Comparison of ENCODE assay signal across 10 cellular contexts in the genomic region with DNA sequence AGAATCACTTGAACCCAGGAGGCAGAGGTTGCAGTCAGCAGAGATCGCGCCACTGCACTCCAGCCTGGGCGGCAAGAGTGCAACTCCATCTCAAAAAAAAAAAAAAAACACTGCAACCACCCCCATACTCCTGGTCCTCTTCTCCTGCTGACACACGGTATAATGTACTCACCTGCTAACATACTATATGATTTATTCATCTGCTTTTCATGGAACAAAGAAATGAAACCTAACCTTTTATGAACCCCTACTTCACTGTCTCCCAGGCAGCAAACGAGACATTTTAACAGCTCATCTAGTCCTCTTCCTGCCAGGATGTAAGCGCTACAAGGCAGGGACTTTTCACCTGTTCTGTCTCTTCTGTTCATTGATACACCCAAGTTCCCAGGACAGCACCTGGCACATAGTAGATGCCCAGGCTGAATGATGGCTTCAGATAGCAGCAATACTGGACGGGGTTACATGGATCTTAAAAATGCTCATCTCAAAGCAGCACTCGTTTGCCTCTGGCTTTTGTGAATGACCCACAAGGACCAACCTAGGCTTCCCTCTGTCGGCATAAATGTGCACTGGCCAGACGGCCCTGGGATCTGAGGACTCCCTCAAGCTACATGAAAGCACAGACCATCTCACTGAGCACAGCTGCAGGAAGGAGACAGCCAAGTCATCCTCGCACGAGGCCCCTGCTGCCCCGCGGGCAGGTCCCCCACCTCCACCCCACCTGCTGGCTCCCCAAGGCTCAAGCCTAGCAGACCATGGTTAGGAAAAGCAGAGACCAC. TPM values are rescaled to one million over a fixed set of nuclear protein-coding genes. Genes with fewer than 3 reads are reported as not detected.
DNase-seq lines count a peak whose midpoint lies in the region; ATAC-seq and TF ChIP-seq lines count a peak whose summit lies in the region.
"Had no signal": no experiment of that assay in that cellular context is flagged by ENCODE, and none has a peak within 500 bp of the region (broad histone marks: within the 10 kb centered on the region; RNA-seq: fewer than 3 reads in every experiment).

No MANE protein-coding gene starts in this region.

- H3K9me3 ChIP-seq in endodermal cell (ENCODE audit: control insufficient read depth, low read length) = peaks cover 5% of the 10 kb centered on the region

- H3K4me1 Mint-ChIP-seq in endodermal cell = peaks cover 25% of the 10 kb centered on the region
- peaks cover 21% of the 10 kb centered on the region for H3K4me1 Mint-ChIP-seq in neural crest cell

- no peaks in the 10 kb centered on the region for H3K9me3 Mint-ChIP-seq in endodermal cell
- H3K9me3 Mint-ChIP-seq in neural crest cell = no peaks in the 10 kb centered on the region
- H3K9me3 Mint-ChIP-seq: central memory CD8-positive, alpha-beta T cell had no signal

- 86 to 95% methylated on average over 9 to 14 of the region's 14 CpGs for WGBS in endodermal cell (ENCODE audit: insufficient coverage in 1 of 2, insufficient read length in 1 of 2), 2 experiments

- H3K9ac ChIP-seq in endodermal cell (ENCODE audit: extremely low read depth, low read length, poor library complexity, severe bottlenecking) = no peak overlapping the region

- H3K36me3 ChIP-seq in endodermal cell (ENCODE audit: control insufficient read depth, insufficient read depth, low read length) = peaks cover 8% of the 10 kb centered on the region

- ATAC-seq in HG03039 (IDR thresholded peaks at IDR 0.05; ENCODE audit: unreplicated experiment) = no peak

- H3K4me3 ChIP-seq in GM12864 (ENCODE audit: low read depth, low read length) = no peak overlapping the region
- H3K4me3 ChIP-seq in endodermal cell (ENCODE audit: low read length) = no peak overlapping the region

- DNase-seq in GM12864 (ENCODE audit: low read depth) (no peak), NCI-H2029 (lab: John Stamatoyannopoulos, UW) (peak; percentile 43), endodermal cell (peak; percentile 42), neural crest cell (ENCODE audit: low read depth, low spot score) (no peak), epidermal melanocyte (ENCODE audit: insufficient read length, low spot score) (no peak), GDM1 (lab: John Stamatoyannopoulos, UW) (no peak)
- DNase-seq in stimulated activated CD4-positive, alpha-beta T cell treated with anti-CD3 and anti-CD28 coated beads, Interleukin-1b, Interleukin-23, amount 100 ng/mL, for 48 hours = no peak

- no peaks in the 10 kb centered on the region for H3K27me3 Mint-ChIP-seq in endodermal cell (ENCODE audit: insufficient read depth)
- H3K27me3 Mint-ChIP-seq in neural crest cell (ENCODE audit: low read depth) = no peaks in the 10 kb centered on the region
- H3K27me3 Mint-ChIP-seq: central memory CD8-positive, alpha-beta T cell had no signal

- H3K36me3 Mint-ChIP-seq in endodermal cell (ENCODE audit: low read depth) = peaks cover 37% of the 10 kb centered on the region
- peaks cover 7% of the 10 kb centered on the region for H3K36me3 Mint-ChIP-seq in neural crest cell (ENCODE audit: low read depth)

- peak; percentile 35 for TF ChIP-seq CTCF in GM12864 (IDR thresholded peaks at IDR 0.05; ENCODE audit: low read depth, low read length, missing control alignments)
- TF ChIP-seq CTCF in endodermal cell (conservative IDR thresholded peaks at IDR 0.05) = no peak
- peak; percentile 14 for TF ChIP-seq CTCF in neural crest cell (conservative IDR thresholded peaks at IDR 0.05)

- H3K4me3 Mint-ChIP-seq in endodermal cell (no peak overlapping the region), neural crest cell (no peak overlapping the region)
- H3K4me3 Mint-ChIP-seq: central memory CD8-positive, alpha-beta T cell had no signal

- H3K27me3 ChIP-seq in endodermal cell (ENCODE audit: control insufficient read depth, insufficient read depth, low read length, poor library complexity, severe bottlenecking) = no peaks in the 10 kb centered on the region

- H3K27ac Mint-ChIP-seq in endodermal cell (no peak overlapping the region), neural crest cell (ENCODE audit: unreplicated experiment) (peak overlapping the region; percentile 40)

- peak overlapping the region; percentile 32 for H3K27ac ChIP-seq in endodermal cell (ENCODE audit: low read depth, low read length)
- H3K27ac ChIP-seq: RWPE1 had no signal

- peaks cover 4% of the 10 kb centered on the region for H3K4me1 ChIP-seq in endodermal cell (ENCODE audit: control insufficient read depth, insufficient read depth, low read length)

RNA-seq across cellular contexts. Expression of gene XXYLT1, which starts 20.3 kb away (rescaled TPM):
- 10 to 100 TPM; 35.5 to 38.3 TPM for total RNA-seq in endodermal cell
- 41.5 TPM for polyA plus RNA-seq in endodermal cell (2013, experiment 1 of 2)
- polyA plus RNA-seq in endodermal cell (2013, experiment 2 of 2) = 41.3 TPM
- 41.1 and 41.2 TPM in 2 replicates for total RNA-seq in neural crest cell

Comparison
In these comparisons a context has a peak if more than half of its experiments do, and no peak if none do; other contexts are left out.
1. DNase-seq: peak in NCI-H2029 (single experiment) and endodermal cell (single experiment); none in GM12864 (single experiment), neural crest cell (single experiment), stimulated activated CD4-positive, alpha-beta T cell treated with anti-CD3 and anti-CD28 coated beads, Interleukin-1b, Interleukin-23, amount 100 ng/mL, for 48 hours (single experiment), epidermal melanocyte (single experiment) and GDM1 (single experiment).